ENCODE assay signal across 25 cellular contexts in the genomic region with DNA sequence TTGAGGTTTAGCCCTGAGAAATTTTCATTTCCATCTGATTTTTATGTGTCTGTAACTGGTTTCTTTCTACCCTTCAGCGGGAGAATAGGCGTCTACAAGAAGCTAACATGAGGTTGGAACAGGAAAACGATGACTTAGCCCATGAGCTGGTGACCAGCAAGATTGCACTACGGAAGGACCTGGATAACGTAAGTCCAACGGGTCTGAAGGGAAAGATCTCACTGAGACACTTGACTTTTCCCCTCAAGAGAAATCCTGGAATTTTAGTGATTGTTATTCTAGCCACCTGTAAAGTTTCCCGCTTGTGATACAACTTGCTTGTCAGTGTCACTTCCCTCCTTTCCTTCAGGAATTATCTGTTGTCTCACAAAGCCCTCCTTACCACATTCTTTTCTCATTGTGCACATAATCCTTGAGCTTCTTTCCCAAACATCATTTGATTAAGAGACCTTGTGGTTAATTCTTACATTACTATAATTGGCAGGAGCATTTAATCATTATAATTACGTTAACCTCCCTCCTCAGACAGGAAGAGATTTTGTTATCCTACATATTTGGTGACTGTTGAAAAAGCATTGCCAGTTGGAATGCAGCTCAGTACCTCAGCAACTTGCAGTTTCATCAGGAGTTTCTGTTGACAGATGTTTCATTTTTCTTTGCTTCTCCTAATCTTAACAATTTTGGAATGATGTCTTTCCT. TPM values are rescaled to one million over a fixed set of nuclear protein-coding genes. Genes with fewer than 3 reads are reported as not detected.
A peak's percentile ranks its signal among the peaks of the same experiment; 100 is the strongest.
DNase-seq lines count a peak whose midpoint lies in the region; ATAC-seq and TF ChIP-seq lines count a peak whose summit lies in the region.
"Had no signal": no experiment of that assay in that cellular context is flagged by ENCODE, and none has a peak within 500 bp of the region (broad histone marks: within the 10 kb centered on the region; RNA-seq: fewer than 3 reads in every experiment).

No MANE protein-coding gene starts in this region.

- no peaks in the 10 kb centered on the region for H3K9me3 Mint-ChIP-seq in WTC11
- H3K9me3 Mint-ChIP-seq in naive B cell: no peaks in the 10 kb centered on the region

- intact Hi-C loops in left ventricle myocardium inferior (cut with micrococcal nuclease): no loop called here

- no peak overlapping the region for H3K27ac ChIP-seq in left ventricle myocardium inferior (replicated peaks)
- H3K27ac ChIP-seq: left lung had no signal

- peaks cover 62% of the 10 kb centered on the region for H3K36me3 ChIP-seq in left ventricle myocardium inferior

- H3K4me1 Mint-ChIP-seq in WTC11 (peaks cover 15% of the 10 kb centered on the region), naive B cell (peaks cover 28 to 50% (median 48%) of the 10 kb centered on the region in 3 donors)

- no peak for ATAC-seq in WTC11
- no peak for ATAC-seq in naive B cell (ENCODE audit: low read depth in 2 of 2)
- no peak for ATAC-seq in GM21576 (IDR thresholded peaks at IDR 0.05; ENCODE audit: unreplicated experiment)
- ATAC-seq in HG02885 (IDR thresholded peaks at IDR 0.05; ENCODE audit: poor library complexity, unreplicated experiment): no peak
- ATAC-seq: left lung had no signal

- POLR2A ChIA-PET in WTC11 (lab: Charles Lee): no interaction called here

- no peaks in the 10 kb centered on the region for H3K9me3 ChIP-seq in left ventricle myocardium inferior (replicated peaks)
- H3K9me3 ChIP-seq: left lung, spleen had no signal

- peak overlapping the region; percentile 41; the same call in 1 of the 2 replicates for H3K27ac Mint-ChIP-seq in WTC11
- H3K27ac Mint-ChIP-seq in naive B cell: peak overlapping the region in 5 of 6 donors; percentile 13 to 81 (median 57)

- H3K27me3 Mint-ChIP-seq in WTC11 (ENCODE audit: low read depth): no peaks in the 10 kb centered on the region
- no peaks in the 10 kb centered on the region for H3K27me3 Mint-ChIP-seq in naive B cell

- H3K4me3 Mint-ChIP-seq in WTC11: no peak overlapping the region
- H3K4me3 Mint-ChIP-seq in naive B cell: no peak overlapping the region

- H3K36me3 Mint-ChIP-seq in WTC11: peaks cover 49% of the 10 kb centered on the region
- peaks cover 0 to 18% of the 10 kb centered on the region in 2 donors for H3K36me3 Mint-ChIP-seq in naive B cell

- no peaks in the 10 kb centered on the region for H3K27me3 ChIP-seq in left ventricle myocardium inferior (ENCODE audit: low read depth)
- H3K27me3 ChIP-seq: left lung, spleen had no signal

- DNase-seq in AG08395 (ENCODE audit: low spot score) (peak; percentile 37), HCEC 1CT (peak; percentile 15), WTC11 (ENCODE audit: low spot score) (no peak), naive B cell (no peak), GM13976 (ENCODE audit: low spot score) (no peak), left ventricle myocardium inferior (no peak)
- DNase-seq: activated CD4-positive, alpha-beta T cell treated with anti-CD3 and anti-CD28 coated beads for 4 hours; activated CD8-positive, alpha-beta memory T cell treated with anti-CD3 and anti-CD28 coated beads, Interleukin-2, amount 50 U/mL, for 4 hours; activated effector memory CD4-positive, alpha-beta T cell treated with anti-CD3 and anti-CD28 coated beads, Interleukin-2, amount 50 U/mL, for 16 hours; AML-193; amygdala; cerebellar nuclear complex; effector CD8-positive, alpha-beta T cell; H7; left lung; MM.1S; NCI-H187 treated with DMSO at 0.1 percent for 48 hours; NCI-H446; NK-92 treated with Interleukin-12 subunit alpha and Interleukin-12 subunit beta, amount 100 ng/mL, for 24 hours; retina; spleen; stimulated activated CD4-positive, alpha-beta T cell treated with anti-CD3 and anti-CD28 coated beads, Interleukin-4, amount 100 ng/mL, for 4 hours had no signal

- peaks cover 17% of the 10 kb centered on the region for H3K4me1 ChIP-seq in left ventricle myocardium inferior
- H3K4me1 ChIP-seq: left lung had no signal

- TF ChIP-seq CTCF in WTC11 (IDR thresholded peaks at IDR 0.05) (no peak), GM13976 (IDR thresholded peaks at IDR 0.05; ENCODE audit: borderline replicate concordance, control extremely low read depth, extremely low read depth, insufficient read depth, missing control alignments) (no peak), left ventricle myocardium inferior (IDR thresholded peaks at IDR 0.05; ENCODE audit: borderline replicate concordance) (no peak)

- H3K4me3 ChIP-seq in left ventricle myocardium inferior: no peak overlapping the region
- H3K4me3 ChIP-seq: left lung, spleen had no signal

- in situ Hi-C loops in GM13976 (cut with MboI; ENCODE audit: low sequenced_read_pairs, unreplicated experiment): no loop called here

- CTCF ChIA-PET in WTC11 (lab: Charles Lee): interaction anchor here (0.7 kb wide), 1 partner anchor 145 kb away, joined by 4 read pairs; no protein-coding TSS in a partner anchor

TF ChIP-seq in WTC11, 78 proteins besides CTCF, POLR2A, EP300 and RAD21:
- TF ChIP-seq, protein P1, sequence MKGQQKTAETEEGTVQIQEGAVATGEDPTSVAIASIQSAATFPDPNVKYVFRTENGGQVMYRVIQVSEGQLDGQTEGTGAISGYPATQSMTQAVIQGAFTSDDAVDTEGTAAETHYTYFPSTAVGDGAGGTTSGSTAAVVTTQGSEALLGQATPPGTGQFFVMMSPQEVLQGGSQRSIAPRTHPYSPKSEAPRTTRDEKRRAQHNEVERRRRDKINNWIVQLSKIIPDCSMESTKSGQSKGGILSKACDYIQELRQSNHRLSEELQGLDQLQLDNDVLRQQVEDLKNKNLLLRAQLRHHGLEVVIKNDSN (CRISPR knock-in tag; IDR thresholded peaks at IDR 0.05): no peak
- TF ChIP-seq SMAD3 (CRISPR knock-in tag; IDR thresholded peaks at IDR 0.05; ENCODE audit: borderline replicate concordance) (no peak), FOXJ3 (CRISPR knock-in tag; IDR thresholded peaks at IDR 0.05; ENCODE audit: borderline replicate concordance) (no peak)
- TF ChIP-seq, protein P2, sequence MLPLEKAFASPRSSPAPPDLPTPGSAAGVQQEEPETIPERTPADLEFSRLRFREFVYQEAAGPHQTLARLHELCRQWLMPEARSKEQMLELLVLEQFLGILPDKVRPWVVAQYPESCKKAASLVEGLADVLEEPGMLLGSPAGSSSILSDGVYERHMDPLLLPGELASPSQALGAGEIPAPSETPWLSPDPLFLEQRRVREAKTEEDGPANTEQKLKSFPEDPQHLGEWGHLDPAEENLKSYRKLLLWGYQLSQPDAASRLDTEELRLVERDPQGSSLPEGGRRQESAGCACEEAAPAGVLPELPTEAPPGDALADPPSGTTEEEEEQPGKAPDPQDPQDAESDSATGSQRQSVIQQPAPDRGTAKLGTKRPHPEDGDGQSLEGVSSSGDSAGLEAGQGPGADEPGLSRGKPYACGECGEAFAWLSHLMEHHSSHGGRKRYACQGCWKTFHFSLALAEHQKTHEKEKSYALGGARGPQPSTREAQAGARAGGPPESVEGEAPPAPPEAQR (CRISPR knock-in tag; IDR thresholded peaks at IDR 0.05): no peak

RNA-seq across cellular contexts. Expression of a gene that starts 56.9 kb away (rescaled TPM):
- total RNA-seq in WTC11 (2021) (0.63 to 0.66 TPM in 2 of 3 replicates, not detected in the other), left ventricle myocardium inferior (0.58 TPM)
- polyA plus RNA-seq in naive B cell (ENCODE audit: low read depth in 6 of 6): not detected
- total RNA-seq: RPMI7951 had no signal

Comparison
In these comparisons a context has a peak if more than half of its experiments do, and no peak if none do; other contexts are left out.
1. DNase-seq: peak in AG08395 (single experiment) and HCEC 1CT (single experiment); none in WTC11 (single experiment), naive B cell (single experiment), GM13976 (single experiment) and left ventricle myocardium inferior (single experiment).